In the genomic region with DNA sequence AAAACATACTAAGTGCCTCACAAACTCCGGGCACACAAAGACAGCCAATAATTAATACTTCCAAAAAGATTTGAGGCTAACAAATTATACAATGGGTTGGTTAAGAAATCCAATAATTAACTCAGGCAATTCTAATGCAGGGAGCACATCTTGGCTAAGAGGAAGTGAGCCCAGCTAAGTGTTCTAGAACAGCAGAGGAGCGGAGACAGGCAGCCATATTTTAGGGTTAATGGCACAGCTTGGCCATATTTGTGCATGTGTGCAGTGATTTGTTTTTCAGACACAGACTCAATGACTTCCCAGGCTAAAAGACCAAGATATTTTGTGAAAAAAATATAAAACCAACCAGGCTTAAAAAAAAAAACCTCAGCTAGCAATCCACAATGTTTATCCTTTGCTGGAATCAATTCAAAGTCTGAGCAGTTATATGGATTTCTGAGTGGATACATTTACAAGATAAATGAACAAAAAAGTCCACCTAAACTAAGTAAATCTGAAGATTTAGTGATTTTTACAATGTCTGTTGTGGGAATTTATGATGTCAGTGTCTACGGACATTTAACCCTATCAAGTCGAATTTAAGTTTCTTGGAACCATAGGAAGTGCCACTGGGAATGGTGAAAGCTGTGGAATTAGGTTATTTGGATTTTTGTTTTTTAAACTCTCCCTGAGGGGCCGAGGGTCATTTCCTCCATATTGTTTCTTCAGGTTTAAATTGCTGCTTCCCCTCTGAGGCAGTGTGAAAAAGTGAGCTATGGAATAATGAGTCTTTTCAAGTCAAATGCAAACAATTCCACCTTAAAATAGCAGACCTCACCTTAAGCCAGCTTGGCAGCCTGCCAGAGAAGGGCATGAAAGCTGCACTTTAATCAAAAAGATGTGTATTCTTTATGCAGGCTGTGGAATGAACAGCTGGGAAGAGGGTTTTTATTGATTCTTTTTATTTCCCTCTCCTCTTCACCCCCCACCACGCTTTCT, we compare ENCODE assay signal across 10 cellular contexts.
DNase-seq lines count a peak whose midpoint lies in the region; ATAC-seq and TF ChIP-seq lines count a peak whose summit lies in the region.
"Had no signal": no experiment of that assay in that cellular context is flagged by ENCODE, and none has a peak within 500 bp of the region (broad histone marks: within the 10 kb centered on the region; RNA-seq: fewer than 3 reads in every experiment).

No MANE protein-coding gene starts in this region.

- intact Hi-C loops in left lung (cut with DNase I): no loop called here

- ATAC-seq in left lung (no peak), GM19452 (IDR thresholded peaks at IDR 0.05; ENCODE audit: unreplicated experiment) (no peak)
- ATAC-seq: activated naive CD4-positive, alpha-beta T cell treated with anti-CD3 and anti-CD28 coated beads, Interleukin-2, amount 50 U/mL, for 72 hours; T-helper 17 cell had no signal

- H3K79me2 ChIP-seq in Karpas-422 (ENCODE audit: low read length): no peaks in the 10 kb centered on the region

- no peaks in the 10 kb centered on the region for H4K20me1 ChIP-seq in Karpas-422 (ENCODE audit: insufficient read depth, low read depth, low read length)

- H3K36me3 ChIP-seq in left lung (no peaks in the 10 kb centered on the region), Karpas-422 (ENCODE audit: insufficient read depth, low read length) (no peaks in the 10 kb centered on the region)

- H3K4me1 ChIP-seq in left lung: peaks cover 19 to 22% of the 10 kb centered on the region in 2 donors
- H3K4me1 ChIP-seq in Karpas-422 (ENCODE audit: low read length): no peaks in the 10 kb centered on the region

- no peaks in the 10 kb centered on the region for H3K27me3 ChIP-seq in left lung
- no peaks in the 10 kb centered on the region for H3K27me3 ChIP-seq in Karpas-422 (ENCODE audit: low read length)

- no peak for TF ChIP-seq CTCF in left lung (IDR thresholded peaks at IDR 0.05)

- no peaks in the 10 kb centered on the region for H3K9me3 ChIP-seq in left lung
- H3K9me3 ChIP-seq in Karpas-422 (ENCODE audit: low read length): no peaks in the 10 kb centered on the region

- no peaks in the 10 kb centered on the region for H3K9me2 ChIP-seq in Karpas-422 (replicated peaks; ENCODE audit: insufficient read depth, low read length)

- H3K9ac ChIP-seq in Karpas-422 (ENCODE audit: low read length): no peak overlapping the region

- no peak overlapping the region for H3K4me2 ChIP-seq in Karpas-422 (ENCODE audit: low read depth, low read length, poor library complexity, severe bottlenecking)

- DNase-seq in DMS53 (lab: John Stamatoyannopoulos, UW) (peak; percentile 80), NCI-H1105 (lab: John Stamatoyannopoulos, UW) (peak; percentile 94), SHP77 (lab: John Stamatoyannopoulos, UW) (peak; percentile 64 to 83), medulla oblongata (ENCODE audit: extremely low spot score) (peak; percentile 26), left lung (no peak), putamen (ENCODE audit: low spot score) (no peak), Karpas-422 (no peak)
- DNase-seq: T-helper 17 cell had no signal

- H2AFZ ChIP-seq in Karpas-422 (ENCODE audit: low read length): no peak overlapping the region

- H3K27ac ChIP-seq in left lung: no peak overlapping the region
- H3K27ac ChIP-seq in Karpas-422 (ENCODE audit: low read length): no peak overlapping the region

- H3K4me3 ChIP-seq in left lung: no peak overlapping the region
- no peak overlapping the region for H3K4me3 ChIP-seq in Karpas-422 (ENCODE audit: low read length)

Comparison
In these comparisons a context has a peak if more than half of its experiments do, and no peak if none do; other contexts are left out.
1. DNase-seq: peak in DMS53 (single experiment), NCI-H1105 (single experiment), SHP77 (2 of 2) and medulla oblongata (single experiment); none in left lung (0 of 2), putamen (single experiment) and Karpas-422 (single experiment).